2 cellular contexts compared by ENCODE assay signal in genomic region chr12:124762384-124762783, GRCh38.
TF ChIP-seq lines count a peak whose summit lies in the region.

No MANE protein-coding gene starts in this region.

TF ChIP-seq in HepG2, 621 proteins besides CTCF, POLR2A, EP300 and RAD21 (continues in another document):
- TF ChIP-seq PRDM15 (CRISPR knock-in tag; IDR thresholded peaks at IDR 0.05) (no peak), MED13 (CRISPR knock-in tag; IDR thresholded peaks at IDR 0.05) (no peak), RBAK (CRISPR knock-in tag; IDR thresholded peaks at IDR 0.05) (peak; percentile 90), GLMP (CRISPR knock-in tag; IDR thresholded peaks at IDR 0.05; ENCODE audit: borderline replicate concordance) (no peak), RFX3 (CRISPR knock-in tag; IDR thresholded peaks at IDR 0.05) (no peak), HOMEZ (CRISPR knock-in tag; IDR thresholded peaks at IDR 0.05; ENCODE audit: low read depth) (no peak), IKZF4 (CRISPR knock-in tag; IDR thresholded peaks at IDR 0.05; ENCODE audit: borderline replicate concordance, low read depth, not compliant biosample characterization) (no peak), ZNF503 (CRISPR knock-in tag; IDR thresholded peaks at IDR 0.05) (no peak), ZNF513 (CRISPR knock-in tag; conservative IDR thresholded peaks at IDR 0.05) (no peak), NR0B2 (CRISPR knock-in tag; IDR thresholded peaks at IDR 0.05) (no peak), SIX1 (CRISPR knock-in tag; IDR thresholded peaks at IDR 0.05; ENCODE audit: borderline replicate concordance) (no peak), SRY (CRISPR knock-in tag; IDR thresholded peaks at IDR 0.05) (no peak), ZNF891 (CRISPR knock-in tag; IDR thresholded peaks at IDR 0.05) (no peak), DDIT3 (CRISPR knock-in tag; IDR thresholded peaks at IDR 0.05) (no peak), ZNF12 (CRISPR knock-in tag; IDR thresholded peaks at IDR 0.05) (peak; percentile 96)

TF ChIP-seq in H1, 55 proteins besides CTCF, POLR2A, EP300 and RAD21:
- TF ChIP-seq EZH2 (IDR thresholded peaks at IDR 0.05; ENCODE audit: low read depth, low read length, severe bottlenecking) (no peak), JUN (IDR thresholded peaks at IDR 0.05; ENCODE audit: low read depth, low read length) (no peak), SP2 (IDR thresholded peaks at IDR 0.05; ENCODE audit: low read length) (no peak), RNF2 (IDR thresholded peaks at IDR 0.05; ENCODE audit: borderline replicate concordance, low read depth, low read length, missing control alignments, poor library complexity, severe bottlenecking) (no peak), GABPA (IDR thresholded peaks at IDR 0.05; ENCODE audit: borderline replicate concordance, insufficient read depth, low read length) (no peak), CBX5 (IDR thresholded peaks at IDR 0.05; ENCODE audit: low read depth, low read length) (no peak), CEBPB (IDR thresholded peaks at IDR 0.05; ENCODE audit: low read depth, low read length) (no peak), POU5F1 (IDR thresholded peaks at IDR 0.05; ENCODE audit: low read depth, low read length) (no peak), YY1 (IDR thresholded peaks at IDR 0.05; ENCODE audit: low read depth, low read length) (no peak), CTBP2 (IDR thresholded peaks at IDR 0.05; ENCODE audit: borderline replicate concordance, insufficient read depth, insufficient read length, low read length) (no peak), KDM5A (IDR thresholded peaks at IDR 0.05; ENCODE audit: low read length) (no peak)
